13 cellular contexts compared by ENCODE assay signal in the genomic region with DNA sequence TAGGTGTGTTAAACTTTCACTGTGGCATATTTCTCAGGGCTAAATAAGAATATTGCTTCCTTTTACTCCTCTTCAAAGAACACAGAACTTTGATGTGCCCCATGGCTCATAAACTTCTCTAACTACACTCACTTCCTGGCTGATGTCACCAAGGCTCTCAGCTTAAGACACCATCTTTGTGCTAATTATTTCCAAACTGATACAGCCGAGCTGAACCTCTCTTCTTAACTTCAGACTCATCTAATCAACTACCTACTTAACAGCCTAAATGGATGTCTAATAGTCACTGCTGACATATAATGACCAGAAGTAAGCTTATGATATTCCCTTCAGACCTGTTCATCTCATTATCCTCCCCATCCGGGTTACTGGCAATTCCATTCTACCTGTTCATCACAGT. TPM values are rescaled to one million over a fixed set of nuclear protein-coding genes. Genes with fewer than 3 reads are reported as not detected.
DNase-seq lines count a peak whose midpoint lies in the region; ATAC-seq and TF ChIP-seq lines count a peak whose summit lies in the region.
"Had no signal": no experiment of that assay in that cellular context is flagged by ENCODE, and none has a peak within 500 bp of the region (broad histone marks: within the 10 kb centered on the region; RNA-seq: fewer than 3 reads in every experiment).

No MANE protein-coding gene starts in this region.

- H3K27ac Mint-ChIP-seq in activated T-cell treated with anti-CD3 and anti-CD28 coated beads, Interleukin-2, amount 50 U/mL, for 72 hours: peak overlapping the region; percentile 27
- peak overlapping the region; percentile 71 for H3K27ac Mint-ChIP-seq in activated naive CD8-positive, alpha-beta T cell treated with anti-CD3 and anti-CD28 coated beads, Interleukin-2, amount 10 ng/mL, durations not matched to agents 7 days and 5 days
- no peak overlapping the region for H3K27ac Mint-ChIP-seq in type B pancreatic cell
- H3K27ac Mint-ChIP-seq: T-helper 2 cell treated with Interferon-gamma antibody and Interleukin-4, amounts not matched to agents 5 μg/mL and 100 μg/mL, for 36 hours had no signal

- H3K36me3 ChIP-seq in osteoblast (ENCODE audit: insufficient read depth, low read length): no peaks in the 10 kb centered on the region
- H3K36me3 ChIP-seq: esophagus squamous epithelium had no signal

- H3K4me1 Mint-ChIP-seq in activated T-cell treated with anti-CD3 and anti-CD28 coated beads, Interleukin-2, amount 50 U/mL, for 72 hours (ENCODE audit: low read depth): peaks cover 82% of the 10 kb centered on the region
- H3K4me1 Mint-ChIP-seq in activated naive CD8-positive, alpha-beta T cell treated with anti-CD3 and anti-CD28 coated beads, Interleukin-2, amount 10 ng/mL, durations not matched to agents 7 days and 5 days: peaks cover 32% of the 10 kb centered on the region
- peaks cover 9% of the 10 kb centered on the region for H3K4me1 Mint-ChIP-seq in type B pancreatic cell (ENCODE audit: unreplicated experiment)

- no peaks in the 10 kb centered on the region for H3K79me2 ChIP-seq in osteoblast (ENCODE audit: insufficient read depth, low read length)

- peak overlapping the region; percentile 13 for H2AFZ ChIP-seq in osteoblast (ENCODE audit: low read length)

- H3K9me3 Mint-ChIP-seq in activated T-cell treated with anti-CD3 and anti-CD28 coated beads, Interleukin-2, amount 50 U/mL, for 72 hours: peaks cover 0 to 3% of the 10 kb centered on the region in 2 donors
- no peaks in the 10 kb centered on the region for H3K9me3 Mint-ChIP-seq in activated naive CD8-positive, alpha-beta T cell treated with anti-CD3 and anti-CD28 coated beads, Interleukin-2, amount 10 ng/mL, durations not matched to agents 7 days and 5 days
- H3K9me3 Mint-ChIP-seq in type B pancreatic cell: no peaks in the 10 kb centered on the region
- H3K9me3 Mint-ChIP-seq: T-helper 2 cell treated with Interferon-gamma antibody and Interleukin-4, amounts not matched to agents 5 μg/mL and 100 μg/mL, for 36 hours had no signal

- H3K27me3 Mint-ChIP-seq in activated T-cell treated with anti-CD3 and anti-CD28 coated beads, Interleukin-2, amount 50 U/mL, for 72 hours (ENCODE audit: low read depth): no peaks in the 10 kb centered on the region
- H3K27me3 Mint-ChIP-seq in activated naive CD8-positive, alpha-beta T cell treated with anti-CD3 and anti-CD28 coated beads, Interleukin-2, amount 10 ng/mL, durations not matched to agents 7 days and 5 days: no peaks in the 10 kb centered on the region
- H3K27me3 Mint-ChIP-seq in type B pancreatic cell: peaks cover 21% of the 10 kb centered on the region

- H4K20me1 ChIP-seq in osteoblast (ENCODE audit: insufficient read depth, low read length): no peaks in the 10 kb centered on the region

- H3K4me1 ChIP-seq in osteoblast (ENCODE audit: insufficient read depth, low read length): peaks cover 26% of the 10 kb centered on the region

- DNase-seq in activated T-cell treated with anti-CD3 and anti-CD28 coated beads, Interleukin-2, amount 50 U/mL, for 72 hours: peak in 1 of 2 donors; percentile 18
- DNase-seq in activated T-cell treated with anti-CD3 and anti-CD28 coated beads, Interleukin-2, amount 50 U/mL, for 48 hours: no peak
- DNase-seq in HT-29 (ENCODE audit: low spot score) (peak; percentile 10), osteoblast (ENCODE audit: insufficient read length, low spot score, missing footprints) (peak; percentile 50), cortex of kidney (lab: John Stamatoyannopoulos, UW) (no peak), type B pancreatic cell (ENCODE audit: extremely low spot score, unreplicated experiment) (no peak)
- DNase-seq in activated naive CD8-positive, alpha-beta T cell treated with anti-CD3 and anti-CD28 coated beads, Interleukin-2, amount 10 ng/mL, durations not matched to agents 7 days and 5 days: no peak
- DNase-seq: AML-193, esophagus squamous epithelium, NCI-H187 treated with DMSO at 0.1 percent for 48 hours had no signal

- POLR2A ChIA-PET in activated naive CD8-positive, alpha-beta T cell treated with anti-CD3 and anti-CD28 coated beads, Interleukin-2, amount 10 ng/mL, durations not matched to agents 7 days and 5 days (lab: Charles Lee): interaction anchor here (0.6 to 3.3 kb wide), 2 partner anchors 22 to 98 kb away, joined by 3 to 19 read pairs; a partner anchor contains a TSS

- no peak overlapping the region for H3K4me3 ChIP-seq in osteoblast (ENCODE audit: insufficient read depth, low read length)
- H3K4me3 ChIP-seq: esophagus squamous epithelium had no signal

- H3K36me3 Mint-ChIP-seq in activated T-cell treated with anti-CD3 and anti-CD28 coated beads, Interleukin-2, amount 50 U/mL, for 72 hours (ENCODE audit: insufficient read depth in 2 of 2): no peaks in the 10 kb centered on the region
- peaks cover 3% of the 10 kb centered on the region for H3K36me3 Mint-ChIP-seq in activated naive CD8-positive, alpha-beta T cell treated with anti-CD3 and anti-CD28 coated beads, Interleukin-2, amount 10 ng/mL, durations not matched to agents 7 days and 5 days
- no peaks in the 10 kb centered on the region for H3K36me3 Mint-ChIP-seq in type B pancreatic cell

- H3K27ac ChIP-seq in osteoblast (ENCODE audit: low read depth, low read length): no peak overlapping the region
- H3K27ac ChIP-seq: esophagus squamous epithelium had no signal

- ATAC-seq in activated T-cell treated with anti-CD3 and anti-CD28 coated beads, Interleukin-2, amount 50 U/mL, for 72 hours (replicated peaks in 1 of 2): peak; percentile 61 to 63
- peak; percentile 71 for ATAC-seq in activated naive CD8-positive, alpha-beta T cell treated with anti-CD3 and anti-CD28 coated beads, Interleukin-2, amount 10 ng/mL, durations not matched to agents 7 days and 5 days (ENCODE audit: low read depth)
- no peak for ATAC-seq in GM18868 (IDR thresholded peaks at IDR 0.05; ENCODE audit: unreplicated experiment)
- ATAC-seq: HepG2 had no signal

- H3K4me2 ChIP-seq in osteoblast (ENCODE audit: insufficient read depth, low read length): no peak overlapping the region

- H3K27me3 ChIP-seq in osteoblast (ENCODE audit: insufficient read depth, low read length): no peaks in the 10 kb centered on the region

- TF ChIP-seq CTCF in osteoblast (IDR thresholded peaks at IDR 0.05; ENCODE audit: extremely low read depth, low read depth, low read length) (no peak), type B pancreatic cell (conservative IDR thresholded peaks at IDR 0.05) (no peak)

- peak overlapping the region in 1 of 2 donors; percentile 1 for H3K4me3 Mint-ChIP-seq in activated T-cell treated with anti-CD3 and anti-CD28 coated beads, Interleukin-2, amount 50 U/mL, for 72 hours
- H3K4me3 Mint-ChIP-seq in activated naive CD8-positive, alpha-beta T cell treated with anti-CD3 and anti-CD28 coated beads, Interleukin-2, amount 10 ng/mL, durations not matched to agents 7 days and 5 days: peak overlapping the region; percentile 40
- H3K4me3 Mint-ChIP-seq in type B pancreatic cell: no peak overlapping the region
- H3K4me3 Mint-ChIP-seq: T-helper 2 cell treated with Interferon-gamma antibody and Interleukin-4, amounts not matched to agents 5 μg/mL and 100 μg/mL, for 36 hours had no signal

- H3K9me3 ChIP-seq in osteoblast (ENCODE audit: low read depth, low read length): no peaks in the 10 kb centered on the region
- H3K9me3 ChIP-seq: esophagus squamous epithelium had no signal

RNA-seq across cellular contexts. Expression of a gene that starts 3.6 kb away (rescaled TPM):
- total RNA-seq in activated T-cell treated with anti-CD3 and anti-CD28 coated beads, Interleukin-2, amount 50 U/mL, for 72 hours: under 1 TPM; 0.39 to 0.84 TPM
- total RNA-seq in HT-29 (2014; rRNA removed; shearing (Covaris generic)): 0.18 TPM in 1 of 2 replicates, not detected in the other
- total RNA-seq in activated naive CD8-positive, alpha-beta T cell treated with anti-CD3 and anti-CD28 coated beads, Interleukin-2, amount 10 ng/mL, durations not matched to agents 7 days and 5 days: under 1 TPM in 1 of 2 experiments, not detected in 1; 0.20 TPM
- total RNA-seq in osteoblast (not detected in 2 replicates), type B pancreatic cell (ENCODE audit: low replicate concordance) (0.12 and 0.17 TPM in 2 replicates)
- total RNA-seq: HepG2 had no signal

Comparison
In these comparisons a context has a peak if more than half of its experiments do, and no peak if none do; other contexts are left out.
1. DNase-seq: peak in HT-29 (single experiment) and osteoblast (single experiment); none in activated T-cell treated with anti-CD3 and anti-CD28 coated beads, Interleukin-2, amount 50 U/mL, for 48 hours (0 of 2), activated naive CD8-positive, alpha-beta T cell treated with anti-CD3 and anti-CD28 coated beads, Interleukin-2, amount 10 ng/mL, durations not matched to agents 7 days and 5 days (single experiment), cortex of kidney (single experiment) and type B pancreatic cell (single experiment).